Comparison of ENCODE assay signal across 24 cellular contexts in genomic region chrX:1102786-1103185, GRCh38.
A peak's percentile ranks its signal among the peaks of the same experiment; 100 is the strongest.
DNase-seq lines count a peak whose midpoint lies in the region; ATAC-seq, FAIRE-seq and TF ChIP-seq lines count a peak whose summit lies in the region.
"Had no signal": no experiment of that assay in that cellular context is flagged by ENCODE, and none has a peak within 500 bp of the region (broad histone marks: within the 10 kb centered on the region; RNA-seq: fewer than 3 reads in every experiment).

No MANE protein-coding gene starts in this region.

- no peak for TF ChIP-seq POLR2A in GM12892 (IDR thresholded peaks at IDR 0.05; ENCODE audit: low read depth, low read length)

- no peak for FAIRE-seq in GM12892 (lab: Jason Lieb, UNC)
- FAIRE-seq: A204.1, D721Med, HTR-8/SVneo, K562 had no signal

- H3F3A ChIP-seq in GM23248 (ENCODE audit: insufficient read depth) = no peaks in the 10 kb centered on the region

- no peaks in the 10 kb centered on the region for H3K79me2 ChIP-seq in GM23248 (ENCODE audit: insufficient read depth)

- DNase-seq in RWPE2 (ENCODE audit: low spot score) (peak; percentile 15), coronary artery (ENCODE audit: low spot score) (peak; percentile 19), mesenteric fat pad (ENCODE audit: low spot score) (peak; percentile 55), upper lobe of right lung (peak; percentile 32), GM12892 (ENCODE audit: insufficient read length) (no peak), GM23248 (no peak)
- DNase-seq: ACHN; AML-193; Caco-2; CD4-positive, alpha-beta T cell; DMS153; DMS79; GDM1; H7; HFFc6; IMR-90 had no signal

- no peak overlapping the region for H3K4me3 ChIP-seq in RWPE2 (ENCODE audit: severe bottlenecking)
- H3K4me3 ChIP-seq in coronary artery = no peak overlapping the region
- H3K4me3 ChIP-seq in upper lobe of right lung = no peak overlapping the region
- no peak overlapping the region for H3K4me3 ChIP-seq in GM23248
- H3K4me3 ChIP-seq: GM23338, K562 had no signal

- no peaks in the 10 kb centered on the region for H3K9me2 ChIP-seq in GM23248 (ENCODE audit: insufficient read depth)

- in situ Hi-C loops in GM23248 (cut with MboI) = no loop called here

- H3K9ac ChIP-seq in GM23248 = no peak overlapping the region

- H3K9me3 ChIP-seq in RWPE2 (ENCODE audit: severe bottlenecking) (peaks cover 8% of the 10 kb centered on the region), upper lobe of right lung (no peaks in the 10 kb centered on the region), GM23248 (ENCODE audit: low read depth) (no peaks in the 10 kb centered on the region)
- H3K9me3 ChIP-seq: Caco-2 had no signal

- no peak overlapping the region for H2AFZ ChIP-seq in GM23248
- H2AFZ ChIP-seq: GM23338 had no signal

- 11 to 32% methylated on average over 3 of the region's 3 CpGs for WGBS in GM23248 (ENCODE audit: low coverage in 1 of 2, low lambda C conversion rate in 2 of 2, missing lambda C conversion rate in 2 of 2), 2 experiments

- ATAC-seq in RWPE2 (ENCODE audit: low read depth) = no peak
- no peak for ATAC-seq in upper lobe of right lung
- ATAC-seq in GM21786 (IDR thresholded peaks at IDR 0.05; ENCODE audit: unreplicated experiment) = no peak
- ATAC-seq: GM23338, HCT116, K562 had no signal

- no peak overlapping the region for H3K4me2 ChIP-seq in GM23248 (ENCODE audit: unreplicated experiment)
- H3K4me2 ChIP-seq: GM23338 had no signal

- intact Hi-C loops in upper lobe of right lung (cut with DNase I) = no loop called here

- TF ChIP-seq CTCF in RWPE2 (IDR thresholded peaks at IDR 0.05; ENCODE audit: poor library complexity, severe bottlenecking) (no peak), coronary artery (IDR thresholded peaks at IDR 0.05) (no peak), upper lobe of right lung (IDR thresholded peaks at IDR 0.05) (no peak)

- H3K27me3 ChIP-seq in RWPE2 (ENCODE audit: insufficient read depth, poor library complexity, severe bottlenecking) (no peaks in the 10 kb centered on the region), upper lobe of right lung (no peaks in the 10 kb centered on the region), GM23248 (replicated peaks; ENCODE audit: insufficient read depth) (no peaks in the 10 kb centered on the region)

- no peaks in the 10 kb centered on the region for H3K4me1 ChIP-seq in RWPE2 (ENCODE audit: insufficient read depth, poor library complexity, severe bottlenecking)
- no peaks in the 10 kb centered on the region for H3K4me1 ChIP-seq in upper lobe of right lung
- no peaks in the 10 kb centered on the region for H3K4me1 ChIP-seq in GM23248 (ENCODE audit: insufficient read depth)
- H3K4me1 ChIP-seq: Caco-2 had no signal

- no peak overlapping the region for H3K27ac ChIP-seq in RWPE2 (ENCODE audit: poor library complexity, severe bottlenecking)
- H3K27ac ChIP-seq in coronary artery = no peak overlapping the region
- no peak overlapping the region for H3K27ac ChIP-seq in upper lobe of right lung
- H3K27ac ChIP-seq in GM23248 = no peak overlapping the region
- H3K27ac ChIP-seq: C4-2B had no signal

- H3K36me3 ChIP-seq in RWPE2 (ENCODE audit: low read depth) = no peaks in the 10 kb centered on the region
- H3K36me3 ChIP-seq in upper lobe of right lung = no peaks in the 10 kb centered on the region
- H3K36me3 ChIP-seq in GM23248 (ENCODE audit: low read depth) = no peaks in the 10 kb centered on the region

- no peaks in the 10 kb centered on the region for H4K20me1 ChIP-seq in GM23248 (ENCODE audit: insufficient read depth)

Comparison
In these comparisons a context has a peak if more than half of its experiments do, and no peak if none do; other contexts are left out.
1. DNase-seq: peak in RWPE2 (single experiment), coronary artery (single experiment), mesenteric fat pad (single experiment) and upper lobe of right lung (single experiment); none in GM12892 (single experiment) and GM23248 (single experiment).